8 cellular contexts compared by ENCODE assay signal in genomic region chr11:66268210-66268952, GRCh38. TPM values are rescaled to one million over a fixed set of nuclear protein-coding genes. Genes with fewer than 3 reads are reported as not detected.
A peak's percentile ranks its signal among the peaks of the same experiment; 100 is the strongest.
DNase-seq lines count a peak whose midpoint lies in the region; ATAC-seq and TF ChIP-seq lines count a peak whose summit lies in the region.

Gene RAB1B (plus strand): TSS chr11:66268639. CDS start chr11:66268680, 41 bp downstream.

- H3K9me3 ChIP-seq in DND-41 (ENCODE audit: insufficient read depth, low read length, severe bottlenecking): no peaks in the 10 kb centered on the region
- no peaks in the 10 kb centered on the region for H3K9me3 ChIP-seq in GM23248 (ENCODE audit: low read depth)
- no peaks in the 10 kb centered on the region for H3K9me3 ChIP-seq in esophagus squamous epithelium

- H3K79me2 ChIP-seq in DND-41 (ENCODE audit: insufficient read depth, low read length): peaks cover 33% of the 10 kb centered on the region
- H3K79me2 ChIP-seq in GM23248 (ENCODE audit: insufficient read depth): peaks cover 44% of the 10 kb centered on the region

- H3K9me3 Mint-ChIP-seq in activated T-helper 1 cell treated with anti-CD3 and anti-CD28 coated beads, Interleukin-12 subunit alpha, Interleukin-12 subunit beta, Interleukin-2, Interleukin-4 antibody, amounts not matched to agents 30 ng/mL and 10 ng/mL and 1 ng/mL, durations not matched to agents 14 hours and 24 hours and 36 hours: no peaks in the 10 kb centered on the region

- peak within 1 kb of the TSS; percentile 96 for H3K27ac ChIP-seq in DND-41 (ENCODE audit: low read length)
- H3K27ac ChIP-seq in GM23248: peak within 1 kb of the TSS; percentile 91
- peak within 1 kb of the TSS; percentile 89 to 99 (median 97) for H3K27ac ChIP-seq in esophagus squamous epithelium

- H3K4me1 ChIP-seq in DND-41 (ENCODE audit: insufficient read depth, low read length) (peaks cover 32% of the 10 kb centered on the region), GM23248 (ENCODE audit: insufficient read depth) (0 out of 2 replicates have a peak, but pooled peaks cover 7% of the 10 kb centered on the region), esophagus squamous epithelium (peaks cover 9 to 70% (median 17%) of the 10 kb centered on the region in 3 donors)

- no peaks in the 10 kb centered on the region for H3F3A ChIP-seq in GM23248 (ENCODE audit: insufficient read depth)

- no peaks in the 10 kb centered on the region for H3K27me3 ChIP-seq in DND-41 (ENCODE audit: insufficient read depth, low read length, poor library complexity)
- no peaks in the 10 kb centered on the region for H3K27me3 ChIP-seq in GM23248 (replicated peaks; ENCODE audit: insufficient read depth)
- H3K27me3 ChIP-seq in esophagus squamous epithelium: no peaks in the 10 kb centered on the region

- TF ChIP-seq POLR2A in esophagus squamous epithelium (IDR thresholded peaks at IDR 0.05): peak in 3 of 4 donors; percentile 19 to 80 (median 67)

- intact Hi-C loops in activated T-helper 1 cell treated with anti-CD3 and anti-CD28 coated beads, Interleukin-12 subunit alpha, Interleukin-12 subunit beta, Interleukin-2, Interleukin-4 antibody, amounts not matched to agents 30 ng/mL and 10 ng/mL and 1 ng/mL, durations not matched to agents 14 hours and 24 hours and 36 hours (cut with micrococcal nuclease): loop anchor here (1.0 to 5.0 kb wide), 14 partner anchors 10 to 653 kb away; partner anchors contain the start of genes B4GAT1, BANF1, BRMS1 and CCDC85B
- intact Hi-C loops in esophagus squamous epithelium (cut with DNase I): no loop called here

- H3K4me3 Mint-ChIP-seq in activated T-helper 1 cell treated with anti-CD3 and anti-CD28 coated beads, Interleukin-12 subunit alpha, Interleukin-12 subunit beta, Interleukin-2, Interleukin-4 antibody, amounts not matched to agents 30 ng/mL and 10 ng/mL and 1 ng/mL, durations not matched to agents 14 hours and 24 hours and 36 hours: peak within 1 kb of the TSS; percentile 90

- in situ Hi-C loops in GM23248 (cut with MboI): no loop called here

- H3K36me3 Mint-ChIP-seq in activated T-helper 1 cell treated with anti-CD3 and anti-CD28 coated beads, Interleukin-12 subunit alpha, Interleukin-12 subunit beta, Interleukin-2, Interleukin-4 antibody, amounts not matched to agents 30 ng/mL and 10 ng/mL and 1 ng/mL, durations not matched to agents 14 hours and 24 hours and 36 hours (ENCODE audit: low read depth): peaks cover 19% of the 10 kb centered on the region

- WGBS in GM23248 (ENCODE audit: low coverage in 1 of 2, low lambda C conversion rate in 2 of 2, missing lambda C conversion rate in 2 of 2), 2 experiments: 1% methylated on average over 59 to 64 of the region's 65 CpGs
- WGBS in esophagus squamous epithelium, 2 donors: 0 to 2% methylated on average over 3 to 11 of the region's 65 CpGs

- no peaks in the 10 kb centered on the region for H3K9me2 ChIP-seq in GM23248 (ENCODE audit: insufficient read depth)

- peaks cover 35% of the 10 kb centered on the region for H3K4me1 Mint-ChIP-seq in activated T-helper 1 cell treated with anti-CD3 and anti-CD28 coated beads, Interleukin-12 subunit alpha, Interleukin-12 subunit beta, Interleukin-2, Interleukin-4 antibody, amounts not matched to agents 30 ng/mL and 10 ng/mL and 1 ng/mL, durations not matched to agents 14 hours and 24 hours and 36 hours (ENCODE audit: low read depth)

- H3K4me2 ChIP-seq in DND-41 (ENCODE audit: insufficient read depth, low read length): peak within 1 kb of the TSS; percentile 93
- peak within 1 kb of the TSS; percentile 96 for H3K4me2 ChIP-seq in GM23248 (ENCODE audit: unreplicated experiment)

- peak within 1 kb of the TSS; percentile 96 to 100 for H3K4me3 ChIP-seq in DND-41 (ENCODE audit: low read depth in 1 of 2, low read length in 2 of 2)
- peak within 1 kb of the TSS; percentile 96 for H3K4me3 ChIP-seq in GM23248
- H3K4me3 ChIP-seq in esophagus squamous epithelium: peak within 1 kb of the TSS; percentile 84 to 97 (median 90)

- peak within 1 kb of the TSS; percentile 90 for H3K27ac Mint-ChIP-seq in activated T-helper 1 cell treated with anti-CD3 and anti-CD28 coated beads, Interleukin-12 subunit alpha, Interleukin-12 subunit beta, Interleukin-2, Interleukin-4 antibody, amounts not matched to agents 30 ng/mL and 10 ng/mL and 1 ng/mL, durations not matched to agents 14 hours and 24 hours and 36 hours

- DNase-seq in DND-41 (peak; percentile 100), GM23248 (peak; percentile 100), Kasumi-1 (lab: John Stamatoyannopoulos, UW) (peak; percentile 97 to 98), RPMI7951 (ENCODE audit: low read depth) (peak; percentile 99), esophagus squamous epithelium (lab: John Stamatoyannopoulos, UW) (peak; percentile 95), myocyte (ENCODE audit: low read depth) (peak; percentile 100)
- peak; percentile 100 for DNase-seq in activated T-helper 1 cell treated with anti-CD3 and anti-CD28 coated beads, Interleukin-12 subunit alpha, Interleukin-12 subunit beta, Interleukin-2, Interleukin-4 antibody, amounts not matched to agents 30 ng/mL and 10 ng/mL and 1 ng/mL, durations not matched to agents 14 hours and 24 hours and 36 hours (ENCODE audit: low spot score)
- DNase-seq in stimulated activated CD8-positive, alpha-beta memory T cell treated with anti-CD3 and anti-CD28 coated beads, Interleukin-7, amount 100 ng/mL, for 48 hours (ENCODE audit: extremely low read depth in 1 of 2, low read depth in 1 of 2): peak; percentile 100

- H4K20me1 ChIP-seq in DND-41 (ENCODE audit: insufficient read depth, low read length) (peaks cover 45% of the 10 kb centered on the region), GM23248 (ENCODE audit: insufficient read depth) (0 out of 2 replicates have a peak, but pooled peaks cover 7% of the 10 kb centered on the region)

- peaks cover 63% of the 10 kb centered on the region for H3K36me3 ChIP-seq in DND-41 (ENCODE audit: insufficient read depth, low read length)
- peaks cover 1% of the 10 kb centered on the region; the same call in 1 of the 2 replicates for H3K36me3 ChIP-seq in GM23248 (ENCODE audit: low read depth)
- H3K36me3 ChIP-seq in esophagus squamous epithelium: peaks cover 11 to 63% (median 15%) of the 10 kb centered on the region in 3 donors

- peak within 1 kb of the TSS; percentile 85 for H2AFZ ChIP-seq in DND-41 (ENCODE audit: low read depth, low read length)
- H2AFZ ChIP-seq in GM23248: peak within 1 kb of the TSS; percentile 74

- H3K9ac ChIP-seq in DND-41 (ENCODE audit: low read depth, low read length) (peak within 1 kb of the TSS; percentile 97), GM23248 (peak within 1 kb of the TSS; percentile 89)

- peaks cover 2% of the 10 kb centered on the region for H3K27me3 Mint-ChIP-seq in activated T-helper 1 cell treated with anti-CD3 and anti-CD28 coated beads, Interleukin-12 subunit alpha, Interleukin-12 subunit beta, Interleukin-2, Interleukin-4 antibody, amounts not matched to agents 30 ng/mL and 10 ng/mL and 1 ng/mL, durations not matched to agents 14 hours and 24 hours and 36 hours (ENCODE audit: insufficient read depth)

- peak; percentile 89 for ATAC-seq in DND-41 (ENCODE audit: insufficient read depth, low read depth)

- peak; percentile 5 for TF ChIP-seq CTCF in DND-41 (IDR thresholded peaks at IDR 0.05; ENCODE audit: borderline replicate concordance, extremely low read depth, low read length, poor library complexity, severe bottlenecking)
- peak in 2 of 6 experiments; percentile 2 to 27 for TF ChIP-seq CTCF in esophagus squamous epithelium (IDR thresholded peaks at IDR 0.05)

RNA-seq across cellular contexts. Expression of gene RAB1B, which starts in this region (rescaled TPM):
- 146 and 151 TPM in 2 replicates for total RNA-seq in GM23248 (2014; rRNA removed; shearing (Covaris generic))
- 86.7 and 92.1 TPM in 2 replicates for polyA plus RNA-seq in GM23248 (2016; fragmentation: Nextera tagmentation; extraction: Ambion mirVana)
- total RNA-seq in RPMI7951 (2014; rRNA removed; shearing (Covaris generic)): 146 and 161 TPM in 2 replicates
- 123 and 124 TPM in 2 replicates for total RNA-seq in activated T-helper 1 cell treated with anti-CD3 and anti-CD28 coated beads, Interleukin-12 subunit alpha, Interleukin-12 subunit beta, Interleukin-2, Interleukin-4 antibody, amounts not matched to agents 30 ng/mL and 10 ng/mL and 1 ng/mL, durations not matched to agents 14 hours and 24 hours and 36 hours
- total RNA-seq in esophagus squamous epithelium (100 to 1,000 TPM in 2 of 4 donors, 10 to 100 TPM in 2; 83.7 to 148 (median 110) TPM), myocyte (143 and 146 TPM in 2 replicates)
- polyA plus RNA-seq in myocyte (2012): 199 TPM

Comparison
In these comparisons a context has a peak if more than half of its experiments do, and no peak if none do; other contexts are left out.
1. Peak in every context shown above with its lines: DNase-seq, ATAC-seq, H3K4me3 ChIP-seq and H3K27ac ChIP-seq.